Comparison of ENCODE assay signal across 9 cellular contexts in the genomic region with DNA sequence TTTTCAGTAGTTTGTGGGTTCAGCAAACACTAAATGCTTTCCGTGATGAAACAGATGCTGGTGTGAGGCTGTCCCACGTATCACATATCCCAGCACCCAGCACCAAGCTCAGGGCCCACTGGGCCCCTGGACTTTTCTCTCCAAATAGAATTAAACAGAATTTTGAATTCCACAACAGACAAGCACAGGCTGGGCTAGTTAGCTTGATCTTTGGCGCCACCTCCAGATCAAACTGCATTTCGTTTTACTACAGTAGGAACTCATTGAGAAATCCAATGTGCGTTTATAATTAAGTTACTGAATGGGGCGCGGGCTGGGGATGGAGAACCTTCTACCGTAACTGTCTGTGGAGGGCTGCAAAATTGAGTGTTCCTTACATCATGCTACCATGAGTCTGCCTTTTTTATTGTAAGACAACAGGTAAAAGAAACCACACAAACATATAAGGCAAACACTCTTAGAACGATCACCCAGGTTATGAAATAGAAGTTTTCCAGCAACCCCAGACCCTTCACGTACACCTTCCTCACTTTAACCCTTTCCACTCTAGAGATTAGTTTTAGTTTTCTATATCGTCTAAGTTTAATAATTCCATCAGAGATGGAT.
DNase-seq lines count a peak whose midpoint lies in the region; ATAC-seq, FAIRE-seq and TF ChIP-seq lines count a peak whose summit lies in the region.
"Had no signal": no experiment of that assay in that cellular context is flagged by ENCODE, and none has a peak within 500 bp of the region (broad histone marks: within the 10 kb centered on the region; RNA-seq: fewer than 3 reads in every experiment).

No MANE protein-coding gene starts in this region.

- no peak for TF ChIP-seq POLR2A in HepG2 (IDR thresholded peaks at IDR 0.05; ENCODE audit: insufficient read depth in 1 of 2, low read depth in 2 of 2, low read length in 2 of 2)
- no peak for TF ChIP-seq POLR2A in GM18505 (IDR thresholded peaks at IDR 0.05; ENCODE audit: borderline replicate concordance, extremely low read depth, insufficient read depth, insufficient read length)

- no peaks in the 10 kb centered on the region for H3K4me1 Mint-ChIP-seq in stimulated activated naive B cell treated with anti-CD40 and anti-IgM and Interleukin-4, amounts not matched to agents 10 μg/mL and 1 μg/mL and 100 μg/mL, for 72 hours
- H3K4me1 Mint-ChIP-seq: B cell had no signal

- in situ Hi-C loops in HepG2 (cut with HindIII; ENCODE audit: extremely low pct_ligation_motif_present, low pct_unique_long_range_greater_than_20kb): loop anchor here (5.0 to 25.0 kb wide), 4 partner anchors 281 to 1096 kb away; partner anchors contain the start of gene SALL4

- H3K27me3 Mint-ChIP-seq in stimulated activated naive B cell treated with anti-CD40 and anti-IgM and Interleukin-4, amounts not matched to agents 10 μg/mL and 1 μg/mL and 100 μg/mL, for 72 hours: no peaks in the 10 kb centered on the region
- H3K27me3 Mint-ChIP-seq: B cell had no signal

- H3K9me3 Mint-ChIP-seq in stimulated activated naive B cell treated with anti-CD40 and anti-IgM and Interleukin-4, amounts not matched to agents 10 μg/mL and 1 μg/mL and 100 μg/mL, for 72 hours: peaks cover 11 to 13% of the 10 kb centered on the region in 2 donors

- H3K4me3 Mint-ChIP-seq in stimulated activated naive B cell treated with anti-CD40 and anti-IgM and Interleukin-4, amounts not matched to agents 10 μg/mL and 1 μg/mL and 100 μg/mL, for 72 hours: no peak overlapping the region
- H3K4me3 Mint-ChIP-seq: B cell had no signal

- H3K4me1 ChIP-seq in HepG2 (ENCODE audit: insufficient read depth, low read length): peaks cover 12% of the 10 kb centered on the region; the same call in 1 of the 2 replicates

- H3F3A ChIP-seq in SU-DHL-6 (ENCODE audit: insufficient read depth): no peaks in the 10 kb centered on the region

- H3K36me3 ChIP-seq in SU-DHL-6 (ENCODE audit: low read length) (peaks cover 9% of the 10 kb centered on the region; the same call in 1 of the 2 replicates), HepG2 (replicated peaks in 1 of 2; ENCODE audit: control insufficient read depth in 1 of 2, insufficient read depth in 2 of 2, low read length in 2 of 2) (peaks cover 0 to 5% of the 10 kb centered on the region in 2 experiments; a peak in 2 of 5 replicates)

- peaks cover 44 to 52% of the 10 kb centered on the region in 2 donors for H3K36me3 Mint-ChIP-seq in stimulated activated naive B cell treated with anti-CD40 and anti-IgM and Interleukin-4, amounts not matched to agents 10 μg/mL and 1 μg/mL and 100 μg/mL, for 72 hours

- H3K9me2 ChIP-seq in SU-DHL-6 (replicated peaks; ENCODE audit: insufficient read depth, low read length): no peaks in the 10 kb centered on the region

- TF ChIP-seq EP300 in HepG2 (IDR thresholded peaks at IDR 0.05; ENCODE audit: low read depth in 2 of 2, low read length in 2 of 2) (no peak), HepG2 (CRISPR knock-in tag; IDR thresholded peaks at IDR 0.05; ENCODE audit: borderline replicate concordance) (no peak)

- peaks cover 21% of the 10 kb centered on the region; the same call in 1 of the 2 replicates for H3K9me3 ChIP-seq in SU-DHL-6 (ENCODE audit: insufficient read depth, low read length)
- H3K9me3 ChIP-seq in HepG2 (ENCODE audit: low read length): peaks cover 27% of the 10 kb centered on the region

- no peaks in the 10 kb centered on the region for H3K27me3 ChIP-seq in SU-DHL-6 (ENCODE audit: low read length)
- H3K27me3 ChIP-seq in HepG2 (ENCODE audit: control insufficient read depth in 1 of 2, insufficient read depth in 2 of 2, low read length in 2 of 2): no peaks in the 10 kb centered on the region

- POLR2A ChIA-PET in HepG2 (lab: Yijun Ruan, JAX): no interaction called here

- DNase-seq in DMS153 (lab: John Stamatoyannopoulos, UW): peak; percentile 43
- DNase-seq in DMS153 treated with DMSO at 0.1 percent for 48 hours (lab: John Stamatoyannopoulos, UW; ENCODE audit: unreplicated experiment): no peak
- peak; percentile 19 for DNase-seq in NCI-H1105 (lab: John Stamatoyannopoulos, UW)
- no peak for DNase-seq in coronary artery (ENCODE audit: low spot score)
- DNase-seq in HepG2 (ENCODE audit: low spot score): peak; percentile 73
- DNase-seq in stimulated activated naive B cell treated with anti-CD40 and anti-IgM and Interleukin-4, amounts not matched to agents 10 μg/mL and 1 μg/mL and 100 μg/mL, for 72 hours: no peak

- H4K20me1 ChIP-seq in SU-DHL-6 (ENCODE audit: low read depth, low read length) (no peaks in the 10 kb centered on the region), HepG2 (ENCODE audit: insufficient read depth, low read length) (no peaks in the 10 kb centered on the region)

- no peak overlapping the region for H3K9ac ChIP-seq in SU-DHL-6 (ENCODE audit: low read length)
- no peak overlapping the region for H3K9ac ChIP-seq in HepG2 (ENCODE audit: insufficient read depth, low read depth, low read length)

- H2AFZ ChIP-seq in SU-DHL-6 (ENCODE audit: low read depth, low read length, severe bottlenecking) (no peak overlapping the region), HepG2 (ENCODE audit: low read length) (no peak overlapping the region)

- H3K4me2 ChIP-seq in SU-DHL-6 (ENCODE audit: low read depth, low read length, poor library complexity, severe bottlenecking) (no peak overlapping the region), HepG2 (ENCODE audit: low read depth, low read length) (no peak overlapping the region)

- intact Hi-C loops in HepG2 (cut with micrococcal nuclease; ENCODE audit: unreplicated experiment): loop anchor here (1.0 to 2.0 kb wide), 6 partner anchors 117 to 711 kb away; no protein-coding TSS in a partner anchor

- CTCF ChIA-PET in HepG2 (lab: Yijun Ruan, JAX; ENCODE audit: low intra/inter-chr PET ratio, low total read pairs): interaction anchor here (1.5 to 3.0 kb wide), 5 partner anchors 117 to 459 kb away, joined by 7 to 42 read pairs (median 18); no protein-coding TSS in a partner anchor

- no peaks in the 10 kb centered on the region for H3K79me2 ChIP-seq in SU-DHL-6 (ENCODE audit: insufficient read depth, low read length)
- H3K79me2 ChIP-seq in HepG2 (ENCODE audit: insufficient read depth, low read length): no peaks in the 10 kb centered on the region

- FAIRE-seq in HepG2 (lab: Jason Lieb, UNC): peak; percentile 76

- TF ChIP-seq CTCF in SU-DHL-6 (IDR thresholded peaks at IDR 0.05; ENCODE audit: insufficient read depth, low read length, poor library complexity, severe bottlenecking) (peak; percentile 46), coronary artery (IDR thresholded peaks at IDR 0.05) (peak; percentile 21), HepG2 (CRISPR knock-in tag; IDR thresholded peaks at IDR 0.05) (peak; percentile 95)

- WGBS in HepG2 (ENCODE audit: low lambda C conversion rate): 39% methylated on average over 11 of the region's 11 CpGs

- TF ChIP-seq RAD21 in HepG2 (CRISPR knock-in tag; IDR thresholded peaks at IDR 0.05): peak; percentile 94

- H3K27ac Mint-ChIP-seq in stimulated activated naive B cell treated with anti-CD40 and anti-IgM and Interleukin-4, amounts not matched to agents 10 μg/mL and 1 μg/mL and 100 μg/mL, for 72 hours: no peak overlapping the region
- H3K27ac Mint-ChIP-seq: B cell had no signal

- H3K27ac ChIP-seq in SU-DHL-6 (ENCODE audit: low read depth, low read length) (no peak overlapping the region), coronary artery (no peak overlapping the region), HepG2 (ENCODE audit: extremely low read length, insufficient read depth, low read length) (no peak overlapping the region)

- no TSS peak for BruUV-seq in HepG2 (replicated peaks; lab: Mats Ljungman, UMichigan)

- H3K4me3 ChIP-seq in SU-DHL-6 (ENCODE audit: insufficient read depth, low read length, poor library complexity, severe bottlenecking) (no peak overlapping the region), coronary artery (no peak overlapping the region), HepG2 (replicated peaks in 1 of 3; ENCODE audit: insufficient read depth in 1 of 3, low read depth in 2 of 3, low read length in 3 of 3) (no peak overlapping the region)

- ATAC-seq in HepG2 (peak; percentile 90), GM18505 (IDR thresholded peaks at IDR 0.05; ENCODE audit: unreplicated experiment) (no peak)
- peak; percentile 41 to 47 for ATAC-seq in stimulated activated naive B cell treated with anti-CD40 and anti-IgM and Interleukin-4, amounts not matched to agents 10 μg/mL and 1 μg/mL and 100 μg/mL, for 72 hours (replicated peaks)

TF ChIP-seq in HepG2, 621 proteins besides CTCF, POLR2A, EP300 and RAD21 (continues in another document):
- peak; percentile 42; the same call in 1 of the 2 replicates for TF ChIP-seq GATAD2A (CRISPR knock-in tag; IDR thresholded peaks at IDR 0.05)
- no peak for TF ChIP-seq ELF3 (CRISPR knock-in tag; IDR thresholded peaks at IDR 0.05)
- no peak for TF ChIP-seq ZNF44 (CRISPR knock-in tag; IDR thresholded peaks at IDR 0.05)
- TF ChIP-seq THAP11 (CRISPR knock-in tag; IDR thresholded peaks at IDR 0.05): 0 out of 2 replicates have a peak, but pooled peaks have one; percentile 22
- TF ChIP-seq TBP (CRISPR knock-in tag; IDR thresholded peaks at IDR 0.05): no peak
- TF ChIP-seq HDAC2 (CRISPR knock-in tag; IDR thresholded peaks at IDR 0.05): no peak
- 0 out of 2 replicates have a peak, but pooled peaks have one; percentile 27 for TF ChIP-seq CEBPB (IDR thresholded peaks at IDR 0.05; ENCODE audit: borderline replicate concordance, low read depth, low read length)
- peak; percentile 67; the same call in 1 of the 2 replicates for TF ChIP-seq HNF1B (CRISPR knock-in tag; IDR thresholded peaks at IDR 0.05)
- no peak for TF ChIP-seq ZBTB21 (CRISPR knock-in tag; IDR thresholded peaks at IDR 0.05)
- TF ChIP-seq ZNF724P (CRISPR knock-in tag; IDR thresholded peaks at IDR 0.05; ENCODE audit: borderline replicate concordance): peak; percentile 40; the same call in 1 of the 2 replicates
- peak; percentile 79 for TF ChIP-seq ZNF501 (CRISPR knock-in tag; IDR thresholded peaks at IDR 0.05)
- no peak for TF ChIP-seq RBM39 (IDR thresholded peaks at IDR 0.05; ENCODE audit: low read depth, low read length, poor library complexity, severe bottlenecking)
- TF ChIP-seq SMC3 (IDR thresholded peaks at IDR 0.05; ENCODE audit: low read length): peak; percentile 97

Comparison
In these comparisons a context has a peak if more than half of its experiments do, and no peak if none do; other contexts are left out.
1. DNase-seq: peak in DMS153 (single experiment), NCI-H1105 (single experiment) and HepG2 (single experiment); none in DMS153 treated with DMSO at 0.1 percent for 48 hours (single experiment), coronary artery (single experiment) and stimulated activated naive B cell treated with anti-CD40 and anti-IgM and Interleukin-4, amounts not matched to agents 10 μg/mL and 1 μg/mL and 100 μg/mL, for 72 hours (single experiment).
2. CTCF ChIP-seq: peak in every context shown above with its lines; median percentile 95 in HepG2; 46 in SU-DHL-6; 21 in coronary artery.